In genomic region chr15:61828008-61828407, GRCh38 we compare ENCODE assay signal across 1 cellular context.
TF ChIP-seq lines count a peak whose summit lies in the region.

No MANE protein-coding gene starts in this region.

TF ChIP-seq in GM23338, 12 proteins besides CTCF, POLR2A, EP300 and RAD21 (continued from another document):
- TF ChIP-seq REST (IDR thresholded peaks at IDR 0.05; ENCODE audit: unreplicated experiment), result no peak
